Comparison of ENCODE assay signal across 1 cellular context in the genomic region with DNA sequence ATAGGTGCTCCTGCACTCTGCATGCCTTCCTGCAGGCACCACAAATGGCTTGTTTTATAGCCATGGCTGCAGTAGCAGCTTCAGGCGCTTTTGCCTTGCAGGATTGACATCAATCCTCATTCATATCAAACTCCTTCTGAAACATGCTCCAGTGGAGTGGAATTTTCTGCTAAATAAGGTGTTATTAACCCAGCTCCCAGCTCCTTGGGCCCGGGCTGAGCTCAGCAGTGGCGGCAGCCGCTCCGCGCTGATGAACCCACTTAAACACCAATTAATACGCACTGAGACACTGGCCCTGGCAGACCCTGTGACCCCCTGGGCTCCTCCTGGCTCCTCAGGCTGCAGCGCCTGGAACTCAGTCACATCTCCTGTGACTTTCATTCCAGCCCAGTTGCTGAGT.
TF ChIP-seq lines count a peak whose summit lies in the region.

No MANE protein-coding gene starts in this region.

TF ChIP-seq in GM23338, 12 proteins besides CTCF, POLR2A, EP300 and RAD21 (continued from another document):
- TF ChIP-seq, protein P1, sequence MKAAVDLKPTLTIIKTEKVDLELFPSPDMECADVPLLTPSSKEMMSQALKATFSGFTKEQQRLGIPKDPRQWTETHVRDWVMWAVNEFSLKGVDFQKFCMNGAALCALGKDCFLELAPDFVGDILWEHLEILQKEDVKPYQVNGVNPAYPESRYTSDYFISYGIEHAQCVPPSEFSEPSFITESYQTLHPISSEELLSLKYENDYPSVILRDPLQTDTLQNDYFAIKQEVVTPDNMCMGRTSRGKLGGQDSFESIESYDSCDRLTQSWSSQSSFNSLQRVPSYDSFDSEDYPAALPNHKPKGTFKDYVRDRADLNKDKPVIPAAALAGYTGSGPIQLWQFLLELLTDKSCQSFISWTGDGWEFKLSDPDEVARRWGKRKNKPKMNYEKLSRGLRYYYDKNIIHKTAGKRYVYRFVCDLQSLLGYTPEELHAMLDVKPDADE (IDR thresholded peaks at IDR 0.05): no peak
- TF ChIP-seq, protein P2, sequence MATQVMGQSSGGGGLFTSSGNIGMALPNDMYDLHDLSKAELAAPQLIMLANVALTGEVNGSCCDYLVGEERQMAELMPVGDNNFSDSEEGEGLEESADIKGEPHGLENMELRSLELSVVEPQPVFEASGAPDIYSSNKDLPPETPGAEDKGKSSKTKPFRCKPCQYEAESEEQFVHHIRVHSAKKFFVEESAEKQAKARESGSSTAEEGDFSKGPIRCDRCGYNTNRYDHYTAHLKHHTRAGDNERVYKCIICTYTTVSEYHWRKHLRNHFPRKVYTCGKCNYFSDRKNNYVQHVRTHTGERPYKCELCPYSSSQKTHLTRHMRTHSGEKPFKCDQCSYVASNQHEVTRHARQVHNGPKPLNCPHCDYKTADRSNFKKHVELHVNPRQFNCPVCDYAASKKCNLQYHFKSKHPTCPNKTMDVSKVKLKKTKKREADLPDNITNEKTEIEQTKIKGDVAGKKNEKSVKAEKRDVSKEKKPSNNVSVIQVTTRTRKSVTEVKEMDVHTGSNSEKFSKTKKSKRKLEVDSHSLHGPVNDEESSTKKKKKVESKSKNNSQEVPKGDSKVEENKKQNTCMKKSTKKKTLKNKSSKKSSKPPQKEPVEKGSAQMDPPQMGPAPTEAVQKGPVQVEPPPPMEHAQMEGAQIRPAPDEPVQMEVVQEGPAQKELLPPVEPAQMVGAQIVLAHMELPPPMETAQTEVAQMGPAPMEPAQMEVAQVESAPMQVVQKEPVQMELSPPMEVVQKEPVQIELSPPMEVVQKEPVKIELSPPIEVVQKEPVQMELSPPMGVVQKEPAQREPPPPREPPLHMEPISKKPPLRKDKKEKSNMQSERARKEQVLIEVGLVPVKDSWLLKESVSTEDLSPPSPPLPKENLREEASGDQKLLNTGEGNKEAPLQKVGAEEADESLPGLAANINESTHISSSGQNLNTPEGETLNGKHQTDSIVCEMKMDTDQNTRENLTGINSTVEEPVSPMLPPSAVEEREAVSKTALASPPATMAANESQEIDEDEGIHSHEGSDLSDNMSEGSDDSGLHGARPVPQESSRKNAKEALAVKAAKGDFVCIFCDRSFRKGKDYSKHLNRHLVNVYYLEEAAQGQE (IDR thresholded peaks at IDR 0.05; ENCODE audit: unreplicated experiment): no peak
- TF ChIP-seq NANOG (IDR thresholded peaks at IDR 0.05; ENCODE audit: borderline replicate concordance) (no peak), STAT1 (IDR thresholded peaks at IDR 0.05; ENCODE audit: unreplicated experiment) (no peak), JUNB (IDR thresholded peaks at IDR 0.05; ENCODE audit: unreplicated experiment) (no peak)
